23 cellular contexts compared by ENCODE assay signal in genomic region chr17:43554857-43555256, GRCh38. TPM values are rescaled to one million over a fixed set of nuclear protein-coding genes. Genes with fewer than 3 reads are reported as not detected.
"Had no signal": no experiment of that assay in that cellular context is flagged by ENCODE, and none has a peak within 500 bp of the region (broad histone marks: within the 10 kb centered on the region; RNA-seq: fewer than 3 reads in every experiment).

No MANE protein-coding gene starts in this region.

- H3K9me3 Mint-ChIP-seq: activated naive CD8-positive, alpha-beta T cell treated with anti-CD3 and anti-CD28 coated beads for 36 hours; natural killer cell had no signal

- H3K4me1 ChIP-seq: pancreas, right atrium auricular region had no signal

- H3K4me3 Mint-ChIP-seq: activated naive CD8-positive, alpha-beta T cell treated with anti-CD3 and anti-CD28 coated beads for 36 hours; mesothelial cell of epicardium; natural killer cell had no signal

- H3K36me3 Mint-ChIP-seq: mesothelial cell of epicardium, natural killer cell had no signal

- H3K27me3 ChIP-seq: pancreas, right atrium auricular region, upper lobe of left lung had no signal

- H3K27ac Mint-ChIP-seq: activated naive CD8-positive, alpha-beta T cell treated with anti-CD3 and anti-CD28 coated beads for 36 hours; mesothelial cell of epicardium; natural killer cell had no signal

- H3K27ac ChIP-seq: esophagus muscularis mucosa, pancreas, psoas muscle, right atrium auricular region, thoracic aorta, upper lobe of left lung had no signal

- DNase-seq: activated CD4-positive, alpha-beta T cell treated with anti-CD3 and anti-CD28 coated beads for 4 hours; activated CD4-positive, alpha-beta T cell treated with anti-CD3 and anti-CD28 coated beads, Interleukin-2, amount 50 U/mL, for 48 hours; activated CD4-positive, CD25-positive, alpha-beta regulatory T cell; activated CD8-positive, alpha-beta memory T cell treated with anti-CD3 and anti-CD28 coated beads, Interleukin-2, amount 50 U/mL, for 48 hours; activated naive CD4-positive, alpha-beta T cell treated with Interleukin-2 at 50 U/mL for 16 hours; activated naive CD8-positive, alpha-beta T cell treated with anti-CD3 and anti-CD28 coated beads for 36 hours; activated T-cell treated with anti-CD3 and anti-CD28 coated beads, Interleukin-2, amount 50 U/mL, for 48 hours; central memory CD4-positive, alpha-beta T cell; effector memory CD4-positive, alpha-beta T cell; kidney; natural killer cell; pancreas; psoas muscle; stimulated activated CD4-positive, alpha-beta T cell treated with anti-CD3 and anti-CD28 coated beads, Interleukin-4, amount 100 ng/mL, for 24 hours; stimulated activated naive CD4-positive, alpha-beta T cell treated with Interleukin-2 at 50 U/mL for 16 hours; T-helper 9 cell; upper lobe of left lung had no signal

- H3K9me3 ChIP-seq: esophagus muscularis mucosa, pancreas, psoas muscle, right atrium auricular region, thoracic aorta, upper lobe of left lung had no signal

- H3K4me3 ChIP-seq: esophagus muscularis mucosa, lung, pancreas, psoas muscle, right atrium auricular region, thoracic aorta, upper lobe of left lung had no signal

- H3K36me3 ChIP-seq: esophagus muscularis mucosa, pancreas, right atrium auricular region, thoracic aorta, upper lobe of left lung had no signal

- ATAC-seq: left lobe of liver, natural killer cell, pancreas, psoas muscle had no signal

RNA-seq across cellular contexts. Expression of gene ETV4, which starts 8.7 kb away (rescaled TPM):
- total RNA-seq: natural killer cell had no signal
